Comparison of ENCODE assay signal across 30 cellular contexts in genomic region chr16:87276091-87276561, GRCh38. TPM values are rescaled to one million over a fixed set of nuclear protein-coding genes. Genes with fewer than 3 reads are reported as not detected.
A peak's percentile ranks its signal among the peaks of the same experiment; 100 is the strongest.
DNase-seq lines count a peak whose midpoint lies in the region; ATAC-seq and TF ChIP-seq lines count a peak whose summit lies in the region.
"Had no signal": no experiment of that assay in that cellular context is flagged by ENCODE, and none has a peak within 500 bp of the region (broad histone marks: within the 10 kb centered on the region; RNA-seq: fewer than 3 reads in every experiment).

No MANE protein-coding gene starts in this region.

- intact Hi-C loops in activated CD8-positive, alpha-beta T cell treated with anti-CD3 and anti-CD28 coated beads for 36 hours (cut with micrococcal nuclease) = no loop called here

- no peaks in the 10 kb centered on the region for H3K9me3 Mint-ChIP-seq in activated CD8-positive, alpha-beta T cell treated with anti-CD3 and anti-CD28 coated beads for 36 hours
- H3K9me3 Mint-ChIP-seq in activated CD8-positive, alpha-beta T cell treated with anti-CD3 and anti-CD28 coated beads, Interleukin-2, amount 10 ng/mL, durations not matched to agents 7 days and 5 days (ENCODE audit: insufficient read depth) = no peaks in the 10 kb centered on the region
- no peaks in the 10 kb centered on the region for H3K9me3 Mint-ChIP-seq in activated naive CD8-positive, alpha-beta T cell treated with anti-CD3 and anti-CD28 coated beads, Interleukin-2, amount 10 ng/mL, durations not matched to agents 7 days and 5 days
- H3K9me3 Mint-ChIP-seq: activated CD4-positive, alpha-beta memory T cell treated with anti-CD3 and anti-CD28 coated beads, Interleukin-2, amount 10 ng/mL, durations not matched to agents 7 days and 5 days; activated naive CD4-positive, alpha-beta T cell treated with anti-CD3 and anti-CD28 coated beads for 36 hours; activated T-cell treated with anti-CD3 and anti-CD28 coated beads, Interleukin-2, amount 50 U/mL, for 24 hours; IgD-negative memory B cell; WTC11 had no signal

- POLR2A ChIA-PET in activated CD8-positive, alpha-beta T cell treated with anti-CD3 and anti-CD28 coated beads for 36 hours (lab: Charles Lee) = no interaction called here
- POLR2A ChIA-PET in activated CD8-positive, alpha-beta T cell treated with anti-CD3 and anti-CD28 coated beads, Interleukin-2, amount 10 ng/mL, durations not matched to agents 7 days and 5 days (lab: Charles Lee) = no interaction called here
- POLR2A ChIA-PET in activated naive CD8-positive, alpha-beta T cell treated with anti-CD3 and anti-CD28 coated beads, Interleukin-2, amount 10 ng/mL, durations not matched to agents 7 days and 5 days (lab: Charles Lee) = no interaction called here

- no peak overlapping the region for H3K27ac ChIP-seq in smooth muscle cell (ENCODE audit: low read depth)
- H3K27ac ChIP-seq: A549, ascending aorta, gastrocnemius medialis, parathyroid adenoma, SK-N-MC had no signal

- no peaks in the 10 kb centered on the region for H4K20me1 ChIP-seq in smooth muscle cell (ENCODE audit: low read depth)

- no peaks in the 10 kb centered on the region for H3K79me2 ChIP-seq in smooth muscle cell (ENCODE audit: low read depth)
- H3K79me2 ChIP-seq: parathyroid adenoma had no signal

- H3K4me3 ChIP-seq in smooth muscle cell = no peak overlapping the region
- H3K4me3 ChIP-seq: A549, gastrocnemius medialis, HAP-1, lung, SK-N-MC had no signal

- CTCF ChIA-PET in activated CD8-positive, alpha-beta T cell treated with anti-CD3 and anti-CD28 coated beads for 36 hours (lab: Charles Lee) = no interaction called here
- CTCF ChIA-PET in activated CD8-positive, alpha-beta T cell treated with anti-CD3 and anti-CD28 coated beads, Interleukin-2, amount 10 ng/mL, durations not matched to agents 7 days and 5 days (lab: Charles Lee) = no interaction called here

- WGBS in smooth muscle cell (ENCODE audit: low lambda C conversion rate) = 59% methylated on average over 13 of the region's 13 CpGs

- no peak for ATAC-seq in activated CD8-positive, alpha-beta T cell treated with anti-CD3 and anti-CD28 coated beads for 36 hours
- no peak for ATAC-seq in activated CD8-positive, alpha-beta T cell treated with anti-CD3 and anti-CD28 coated beads, Interleukin-2, amount 10 ng/mL, durations not matched to agents 7 days and 5 days
- ATAC-seq in activated naive CD8-positive, alpha-beta T cell treated with anti-CD3 and anti-CD28 coated beads, Interleukin-2, amount 10 ng/mL, durations not matched to agents 7 days and 5 days (ENCODE audit: low read depth) = no peak
- ATAC-seq: A549, esophagus mucosa, gastrocnemius medialis, sciatic nerve, WTC11 had no signal

- H3K9me3 ChIP-seq in smooth muscle cell (replicated peaks; ENCODE audit: low read depth) = no peaks in the 10 kb centered on the region
- H3K9me3 ChIP-seq: A549, ascending aorta, Caco-2, gastrocnemius medialis, HAP-1 had no signal

- H3K4me2 ChIP-seq in smooth muscle cell = peak overlapping the region; percentile 6
- H3K4me2 ChIP-seq: A549 had no signal

- H2AFZ ChIP-seq in smooth muscle cell (ENCODE audit: low read depth) = no peak overlapping the region
- H2AFZ ChIP-seq: parathyroid adenoma had no signal

- H3K4me3 Mint-ChIP-seq in activated CD8-positive, alpha-beta T cell treated with anti-CD3 and anti-CD28 coated beads for 36 hours = no peak overlapping the region
- H3K4me3 Mint-ChIP-seq in activated CD8-positive, alpha-beta T cell treated with anti-CD3 and anti-CD28 coated beads, Interleukin-2, amount 10 ng/mL, durations not matched to agents 7 days and 5 days = no peak overlapping the region
- peak overlapping the region; percentile 19 for H3K4me3 Mint-ChIP-seq in activated naive CD8-positive, alpha-beta T cell treated with anti-CD3 and anti-CD28 coated beads, Interleukin-2, amount 10 ng/mL, durations not matched to agents 7 days and 5 days
- H3K4me3 Mint-ChIP-seq: activated CD4-positive, alpha-beta memory T cell treated with anti-CD3 and anti-CD28 coated beads, Interleukin-2, amount 10 ng/mL, durations not matched to agents 7 days and 5 days; activated naive CD4-positive, alpha-beta T cell treated with anti-CD3 and anti-CD28 coated beads for 36 hours; activated T-cell treated with anti-CD3 and anti-CD28 coated beads, Interleukin-2, amount 50 U/mL, for 24 hours; B cell; IgD-negative memory B cell; WTC11 had no signal

- no peaks in the 10 kb centered on the region for H3K4me1 Mint-ChIP-seq in activated CD8-positive, alpha-beta T cell treated with anti-CD3 and anti-CD28 coated beads for 36 hours (ENCODE audit: low read depth)
- peaks cover 12% of the 10 kb centered on the region for H3K4me1 Mint-ChIP-seq in activated CD8-positive, alpha-beta T cell treated with anti-CD3 and anti-CD28 coated beads, Interleukin-2, amount 10 ng/mL, durations not matched to agents 7 days and 5 days (ENCODE audit: low read depth)
- peaks cover 11% of the 10 kb centered on the region for H3K4me1 Mint-ChIP-seq in activated naive CD8-positive, alpha-beta T cell treated with anti-CD3 and anti-CD28 coated beads, Interleukin-2, amount 10 ng/mL, durations not matched to agents 7 days and 5 days
- H3K4me1 Mint-ChIP-seq: B cell had no signal

- peak; percentile 13 for DNase-seq in activated CD8-positive, alpha-beta T cell treated with anti-CD3 and anti-CD28 coated beads for 36 hours
- no peak for DNase-seq in activated CD8-positive, alpha-beta T cell treated with anti-CD3 and anti-CD28 coated beads, Interleukin-2, amount 10 ng/mL, durations not matched to agents 7 days and 5 days
- no peak for DNase-seq in activated naive CD8-positive, alpha-beta T cell treated with anti-CD3 and anti-CD28 coated beads, Interleukin-2, amount 10 ng/mL, durations not matched to agents 7 days and 5 days
- DNase-seq in left kidney (ENCODE audit: low read depth, low spot score) (peak; percentile 55), smooth muscle cell (lab: John Stamatoyannopoulos, UW; ENCODE audit: unreplicated experiment) (no peak), NCI-H748 (lab: John Stamatoyannopoulos, UW; ENCODE audit: unreplicated experiment) (no peak), Kasumi-1 (lab: John Stamatoyannopoulos, UW) (no peak), DMS 273 (lab: John Stamatoyannopoulos, UW; ENCODE audit: unreplicated experiment) (no peak)
- DNase-seq: activated CD4-positive, alpha-beta memory T cell treated with anti-CD3 and anti-CD28 coated beads, Interleukin-2, amount 10 ng/mL, durations not matched to agents 7 days and 5 days; activated naive CD4-positive, alpha-beta T cell treated with anti-CD3 and anti-CD28 coated beads for 36 hours; activated T-cell treated with anti-CD3 and anti-CD28 coated beads, Interleukin-2, amount 50 U/mL, for 24 hours; Caco-2; effector memory CD4-positive, alpha-beta T cell; gastrocnemius medialis; NCI-H1417; NCI-H2107; NCI-H510A treated with DMSO at 0.1 percent for 48 hours; RPMI8226; stimulated activated CD8-positive, alpha-beta memory T cell treated with anti-CD3 and anti-CD28 coated beads, Interleukin-4, amount 100 ng/mL, for 48 hours had no signal

- peaks cover 9% of the 10 kb centered on the region for H3K27me3 Mint-ChIP-seq in activated CD8-positive, alpha-beta T cell treated with anti-CD3 and anti-CD28 coated beads for 36 hours
- H3K27me3 Mint-ChIP-seq in activated CD8-positive, alpha-beta T cell treated with anti-CD3 and anti-CD28 coated beads, Interleukin-2, amount 10 ng/mL, durations not matched to agents 7 days and 5 days (ENCODE audit: low read depth) = no peaks in the 10 kb centered on the region
- H3K27me3 Mint-ChIP-seq in activated naive CD8-positive, alpha-beta T cell treated with anti-CD3 and anti-CD28 coated beads, Interleukin-2, amount 10 ng/mL, durations not matched to agents 7 days and 5 days = peaks cover 8% of the 10 kb centered on the region
- H3K27me3 Mint-ChIP-seq: activated CD4-positive, alpha-beta memory T cell treated with anti-CD3 and anti-CD28 coated beads, Interleukin-2, amount 10 ng/mL, durations not matched to agents 7 days and 5 days had no signal

- no peak overlapping the region for H3K27ac Mint-ChIP-seq in activated CD8-positive, alpha-beta T cell treated with anti-CD3 and anti-CD28 coated beads for 36 hours
- H3K27ac Mint-ChIP-seq in activated CD8-positive, alpha-beta T cell treated with anti-CD3 and anti-CD28 coated beads, Interleukin-2, amount 10 ng/mL, durations not matched to agents 7 days and 5 days = no peak overlapping the region
- H3K27ac Mint-ChIP-seq in activated naive CD8-positive, alpha-beta T cell treated with anti-CD3 and anti-CD28 coated beads, Interleukin-2, amount 10 ng/mL, durations not matched to agents 7 days and 5 days = no peak overlapping the region
- H3K27ac Mint-ChIP-seq: activated CD4-positive, alpha-beta memory T cell treated with anti-CD3 and anti-CD28 coated beads, Interleukin-2, amount 10 ng/mL, durations not matched to agents 7 days and 5 days; activated naive CD4-positive, alpha-beta T cell treated with anti-CD3 and anti-CD28 coated beads for 36 hours; activated T-cell treated with anti-CD3 and anti-CD28 coated beads, Interleukin-2, amount 50 U/mL, for 24 hours; B cell; IgD-negative memory B cell; WTC11 had no signal

- no peaks in the 10 kb centered on the region for H3K4me1 ChIP-seq in smooth muscle cell (ENCODE audit: low read depth)
- H3K4me1 ChIP-seq: ascending aorta, gastrocnemius medialis, HAP-1, parathyroid adenoma had no signal

- H3K36me3 ChIP-seq in smooth muscle cell (ENCODE audit: low read depth) = no peaks in the 10 kb centered on the region
- H3K36me3 ChIP-seq: ascending aorta, gastrocnemius medialis, HAP-1 had no signal

- H3K27me3 ChIP-seq in smooth muscle cell (ENCODE audit: low read depth) = no peaks in the 10 kb centered on the region
- H3K27me3 ChIP-seq: ascending aorta, gastrocnemius medialis had no signal

- H3F3A ChIP-seq in smooth muscle cell (ENCODE audit: low read depth) = no peaks in the 10 kb centered on the region

- TF ChIP-seq CTCF in activated CD8-positive, alpha-beta T cell treated with anti-CD3 and anti-CD28 coated beads for 36 hours (IDR thresholded peaks at IDR 0.05) = no peak
- TF ChIP-seq CTCF in smooth muscle cell (IDR thresholded peaks at IDR 0.05; ENCODE audit: borderline replicate concordance, insufficient read depth, poor library complexity, severe bottlenecking) = no peak

- H3K36me3 Mint-ChIP-seq in activated CD8-positive, alpha-beta T cell treated with anti-CD3 and anti-CD28 coated beads for 36 hours (ENCODE audit: low read depth) = no peaks in the 10 kb centered on the region
- H3K36me3 Mint-ChIP-seq in activated CD8-positive, alpha-beta T cell treated with anti-CD3 and anti-CD28 coated beads, Interleukin-2, amount 10 ng/mL, durations not matched to agents 7 days and 5 days (ENCODE audit: low read depth) = no peaks in the 10 kb centered on the region
- H3K36me3 Mint-ChIP-seq in activated naive CD8-positive, alpha-beta T cell treated with anti-CD3 and anti-CD28 coated beads, Interleukin-2, amount 10 ng/mL, durations not matched to agents 7 days and 5 days = no peaks in the 10 kb centered on the region
- H3K36me3 Mint-ChIP-seq: WTC11 had no signal

- no peak overlapping the region for H3K9ac ChIP-seq in smooth muscle cell (ENCODE audit: low read depth)
- H3K9ac ChIP-seq: parathyroid adenoma had no signal

RNA-seq across cellular contexts. Expression of gene C16orf95, which starts 41.1 kb away (rescaled TPM):
- 10 to 100 TPM; 11.5 to 13.6 TPM for total RNA-seq in activated CD8-positive, alpha-beta T cell treated with anti-CD3 and anti-CD28 coated beads for 36 hours
- total RNA-seq in activated CD8-positive, alpha-beta T cell treated with anti-CD3 and anti-CD28 coated beads, Interleukin-2, amount 10 ng/mL, durations not matched to agents 7 days and 5 days = 1 to 10 TPM; 7.2 to 9.4 TPM
- total RNA-seq in activated naive CD8-positive, alpha-beta T cell treated with anti-CD3 and anti-CD28 coated beads, Interleukin-2, amount 10 ng/mL, durations not matched to agents 7 days and 5 days = 1 to 10 TPM; 4.9 to 8.0 TPM
- 1.9 and 7.7 TPM in 2 replicates for total RNA-seq in smooth muscle cell
- 8.0 and 8.2 TPM in 2 replicates for polyA plus RNA-seq in smooth muscle cell
- total RNA-seq: ascending aorta had no signal

Comparison
In these comparisons a context has a peak if more than half of its experiments do, and no peak if none do; other contexts are left out.
1. DNase-seq: peak in activated CD8-positive, alpha-beta T cell treated with anti-CD3 and anti-CD28 coated beads for 36 hours (single experiment) and left kidney (single experiment); none in activated CD8-positive, alpha-beta T cell treated with anti-CD3 and anti-CD28 coated beads, Interleukin-2, amount 10 ng/mL, durations not matched to agents 7 days and 5 days (single experiment), activated naive CD8-positive, alpha-beta T cell treated with anti-CD3 and anti-CD28 coated beads, Interleukin-2, amount 10 ng/mL, durations not matched to agents 7 days and 5 days (single experiment), smooth muscle cell (single experiment), NCI-H748 (single experiment), Kasumi-1 (0 of 2) and DMS 273 (single experiment).